Comparison of ENCODE assay signal across 9 cellular contexts in the genomic region with DNA sequence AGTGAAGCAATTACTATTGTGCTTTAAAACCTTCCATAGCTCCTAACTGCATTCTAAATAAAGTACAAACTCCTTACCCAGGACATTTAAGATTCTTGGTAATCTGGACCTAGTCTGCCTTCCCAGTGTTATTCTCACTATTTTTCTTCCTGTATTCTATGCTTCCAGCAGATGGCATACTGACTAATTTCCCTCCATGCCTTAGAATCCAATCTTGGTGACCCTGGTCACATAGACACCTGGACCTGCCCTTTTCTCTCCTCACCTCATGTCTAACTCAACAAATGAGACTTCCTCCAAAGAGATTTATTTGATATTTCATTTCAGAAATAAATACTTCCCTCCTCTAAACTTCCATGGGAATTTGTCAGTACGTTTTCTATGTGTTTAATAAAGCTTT. TPM values are rescaled to one million over a fixed set of nuclear protein-coding genes. Genes with fewer than 3 reads are reported as not detected.
A peak's percentile ranks its signal among the peaks of the same experiment; 100 is the strongest.
DNase-seq lines count a peak whose midpoint lies in the region; ATAC-seq and TF ChIP-seq lines count a peak whose summit lies in the region.
"Had no signal": no experiment of that assay in that cellular context is flagged by ENCODE, and none has a peak within 500 bp of the region (broad histone marks: within the 10 kb centered on the region; RNA-seq: fewer than 3 reads in every experiment).

No MANE protein-coding gene starts in this region.

- H3K36me3 ChIP-seq in cardiac muscle cell (no peaks in the 10 kb centered on the region), heart right ventricle (no peaks in the 10 kb centered on the region), upper lobe of right lung (no peaks in the 10 kb centered on the region), ovary (no peaks in the 10 kb centered on the region)

- intact Hi-C loops in heart right ventricle (cut with DNase I) (no loop called here), upper lobe of right lung (cut with DNase I) (no loop called here), ovary (cut with DNase I) (no loop called here), posterior vena cava (cut with DNase I) (no loop called here)

- H3K9me3 ChIP-seq in cardiac muscle cell (ENCODE audit: low read depth), result no peaks in the 10 kb centered on the region
- no peaks in the 10 kb centered on the region for H3K9me3 ChIP-seq in heart right ventricle
- H3K9me3 ChIP-seq in upper lobe of right lung, result no peaks in the 10 kb centered on the region
- H3K9me3 ChIP-seq in ovary, result no peaks in the 10 kb centered on the region

- TF ChIP-seq CTCF in cardiac muscle cell (IDR thresholded peaks at IDR 0.05; ENCODE audit: low read depth, low read length) (peak; percentile 38), heart right ventricle (IDR thresholded peaks at IDR 0.05) (peak in 4 of 9 donors; percentile 10 to 32 (median 18)), foreskin keratinocyte (conservative IDR thresholded peaks at IDR 0.05) (peak; percentile 51), upper lobe of right lung (IDR thresholded peaks at IDR 0.05) (no peak), ovary (IDR thresholded peaks at IDR 0.05) (no peak)

- TF ChIP-seq POLR2A in ovary (IDR thresholded peaks at IDR 0.05), result no peak

- TF ChIP-seq EP300 in ovary (IDR thresholded peaks at IDR 0.05), result no peak

- H3K27ac ChIP-seq in cardiac muscle cell (no peak overlapping the region), heart right ventricle (no peak overlapping the region), foreskin keratinocyte (no peak overlapping the region), upper lobe of right lung (no peak overlapping the region), ovary (no peak overlapping the region)

- 66 to 77% methylated on average over 1 of the region's 1 CpG for WGBS in heart right ventricle, 2 donors
- 0 to 49% (median 42%) methylated on average over 1 of the region's 1 CpG for WGBS in ovary, 3 donors

- no peaks in the 10 kb centered on the region for H3K27me3 ChIP-seq in cardiac muscle cell
- no peaks in the 10 kb centered on the region for H3K27me3 ChIP-seq in heart right ventricle
- no peaks in the 10 kb centered on the region for H3K27me3 ChIP-seq in foreskin keratinocyte
- no peaks in the 10 kb centered on the region for H3K27me3 ChIP-seq in upper lobe of right lung
- no peaks in the 10 kb centered on the region for H3K27me3 ChIP-seq in ovary

- no peak overlapping the region for H3K4me3 ChIP-seq in cardiac muscle cell
- no peak overlapping the region for H3K4me3 ChIP-seq in heart right ventricle
- no peak overlapping the region for H3K4me3 ChIP-seq in upper lobe of right lung
- no peak overlapping the region for H3K4me3 ChIP-seq in ovary

- in situ Hi-C loops in SK-MEL-5 (cut with HindIII; ENCODE audit: low pct_unique_long_range_greater_than_20kb, low sequenced_read_pairs), result no loop called here

- peak in 1 of 2 donors; percentile 21 for DNase-seq in cardiac muscle cell (ENCODE audit: low read depth in 1 of 2, low spot score in 1 of 2)
- DNase-seq in heart right ventricle, result no peak
- DNase-seq in SK-MEL-5 (ENCODE audit: low read depth, low spot score), result peak; percentile 22
- DNase-seq in foreskin keratinocyte, result no peak
- DNase-seq in upper lobe of right lung, result no peak
- no peak for DNase-seq in ovary
- DNase-seq in posterior vena cava (ENCODE audit: low spot score), result no peak
- DNase-seq: stimulated activated naive CD8-positive, alpha-beta T cell treated with anti-CD3 and anti-CD28 coated beads, Interleukin-15, amount 100 ng/mL, for 72 hours had no signal

- ATAC-seq in heart right ventricle (no peak), foreskin keratinocyte (peak; percentile 34), upper lobe of right lung (peak; percentile 19), GM18520 (IDR thresholded peaks at IDR 0.05; ENCODE audit: unreplicated experiment) (no peak)
- ATAC-seq: stimulated activated naive CD8-positive, alpha-beta T cell treated with anti-CD3 and anti-CD28 coated beads, Interleukin-15, amount 100 ng/mL, for 72 hours had no signal

- H3K4me1 ChIP-seq in cardiac muscle cell (ENCODE audit: low read depth) (peaks cover 19% of the 10 kb centered on the region), heart right ventricle (peaks cover 0 to 8% (median 0%) of the 10 kb centered on the region in 9 donors), foreskin keratinocyte (no peaks in the 10 kb centered on the region), upper lobe of right lung (no peaks in the 10 kb centered on the region), ovary (ENCODE audit: insufficient read depth) (no peaks in the 10 kb centered on the region)

RNA-seq across cellular contexts. Expression of a gene that starts 25.8 kb away (rescaled TPM):
- total RNA-seq in cardiac muscle cell (not detected in 2 replicates), heart right ventricle (under 1 TPM in 8 of 10 donors, not detected in 2; 0.02 to 0.13 (median 0.08) TPM), foreskin keratinocyte (0.10 TPM in 1 of 2 replicates, not detected in the other), upper lobe of right lung (163 TPM), ovary (under 1 TPM in 4 of 7 donors, not detected in 3; under 0.01 to 0.62 (median 0.14) TPM), posterior vena cava (under 1 TPM in 1 of 2 donors, not detected in 1; 0.14 TPM)
- polyA plus RNA-seq in cardiac muscle cell (not detected in 2 replicates), heart right ventricle (not detected), foreskin keratinocyte (0.03 TPM in 1 of 2 replicates, not detected in the other), ovary (not detected)
- not detected in 2 replicates for total RNA-seq in SK-MEL-5 (2014; rRNA removed; shearing (Covaris generic))
- 0.02 TPM in 1 of 2 replicates, not detected in the other for polyA plus RNA-seq in SK-MEL-5 (2015; cell fraction: cytosol; rRNA removed)
- polyA plus RNA-seq in SK-MEL-5 (2015; cell fraction: nucleus; rRNA removed), result not detected in 2 replicates

Comparison
In these comparisons a context has a peak if more than half of its experiments do, and no peak if none do; other contexts are left out.
1. CTCF ChIP-seq: peak in cardiac muscle cell (single experiment) and foreskin keratinocyte (single experiment); none in upper lobe of right lung (single experiment) and ovary (0 of 3).
2. ATAC-seq: peak in foreskin keratinocyte (single experiment) and upper lobe of right lung (single experiment); none in heart right ventricle (0 of 8) and GM18520 (single experiment).
3. RNA of a gene that starts 25.8 kb away (total RNA-seq): 163 TPM in upper lobe of right lung (single experiment); 0.14 TPM in posterior vena cava, 0.02 to 0.13 TPM in heart right ventricle, under 0.01 to 0.62 TPM in ovary, not detected in cardiac muscle cell, not detected in SK-MEL-5 and 0.10 TPM in foreskin keratinocyte; every median in the first group is over 100 times any median in the second.